In the genomic region with DNA sequence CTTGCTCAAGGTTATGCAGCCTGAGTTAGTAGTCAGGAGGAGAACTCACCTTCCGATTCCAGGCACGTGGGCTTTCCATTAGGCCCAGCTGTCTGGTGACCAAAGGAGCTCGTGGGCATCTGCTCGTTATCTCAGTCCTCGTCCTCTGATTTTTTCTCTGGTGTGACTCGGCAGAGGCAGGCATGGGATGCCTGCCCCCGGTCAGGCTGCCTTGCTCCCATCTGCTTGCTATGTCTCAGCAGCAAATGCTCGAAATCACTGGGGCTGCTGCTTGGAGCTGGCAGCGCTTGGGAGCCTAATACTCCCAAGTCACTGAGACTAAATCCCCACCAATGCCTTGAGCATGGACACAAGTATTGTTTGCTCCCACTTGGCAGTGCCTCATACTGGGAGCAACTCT, we compare ENCODE assay signal across 18 cellular contexts.
"Had no signal": no experiment of that assay in that cellular context is flagged by ENCODE, and none has a peak within 500 bp of the region (broad histone marks: within the 10 kb centered on the region; RNA-seq: fewer than 3 reads in every experiment).

No MANE protein-coding gene starts in this region.

- H3K9me3 ChIP-seq: esophagus squamous epithelium, psoas muscle, tibial nerve had no signal

- H3K27ac ChIP-seq: esophagus squamous epithelium, parathyroid adenoma, psoas muscle, tibial nerve had no signal

- H3K9ac ChIP-seq: parathyroid adenoma had no signal

- H3K4me1 ChIP-seq: esophagus squamous epithelium, parathyroid adenoma, psoas muscle had no signal

- H3K4me3 ChIP-seq: esophagus squamous epithelium, psoas muscle, tibial nerve had no signal

- H2AFZ ChIP-seq: parathyroid adenoma had no signal

- H3K27me3 ChIP-seq: esophagus squamous epithelium, tibial nerve had no signal

- DNase-seq: activated B cell treated with CpG ODN at 0.5 μM for 24 hours; activated CD4-positive, alpha-beta T cell treated with anti-CD3 and anti-CD28 coated beads, Interleukin-2, amount 50 U/mL, for 1 hour; activated CD8-positive, alpha-beta T cell treated with anti-CD3 and anti-CD28 coated beads for 36 hours; activated gamma-delta T cell treated with Interleukin-2 at 50 U/mL for 16 hours; activated naive CD4-positive, alpha-beta T cell treated with anti-CD3 and anti-CD28 coated beads, Interleukin-2, amount 50 U/mL, for 16 hours; activated T-cell treated with anti-CD3 and anti-CD28 coated beads, Interleukin-2, amount 50 U/mL, for 4 hours; amniotic stem cell; esophagus squamous epithelium; foreskin melanocyte; left ventricle myocardium superior; naive thymus-derived CD4-positive, alpha-beta T cell; occipital lobe; psoas muscle; stimulated activated CD4-positive, alpha-beta T cell treated with anti-CD3 and anti-CD28 coated beads, Interleukin-15, amount 100 ng/mL, for 24 hours; stimulated activated naive CD4-positive, alpha-beta T cell treated with Interleukin-2 at 50 U/mL for 16 hours; T-cell had no signal

- H3K79me2 ChIP-seq: parathyroid adenoma had no signal

- H3K36me3 ChIP-seq: esophagus squamous epithelium, tibial nerve had no signal
